Comparison of ENCODE assay signal across 9 cellular contexts in genomic region chr10:119250641-119251314, GRCh38. TPM values are rescaled to one million over a fixed set of nuclear protein-coding genes. Genes with fewer than 3 reads are reported as not detected.
DNase-seq lines count a peak whose midpoint lies in the region; ATAC-seq and TF ChIP-seq lines count a peak whose summit lies in the region.
"Had no signal": no experiment of that assay in that cellular context is flagged by ENCODE, and none has a peak within 500 bp of the region (broad histone marks: within the 10 kb centered on the region; RNA-seq: fewer than 3 reads in every experiment).

No MANE protein-coding gene starts in this region.

- intact Hi-C loops in left colon (cut with DNase I, micrococcal nuclease) = no loop called here

- H3K4me3 ChIP-seq in AG09309 (ENCODE audit: control insufficient read depth, low read depth, low read length) (no peak overlapping the region), coronary artery (peak overlapping the region; percentile 35), mucosa of rectum (ENCODE audit: low read length in 2 of 2) (no peak overlapping the region)

- H3K27me3 ChIP-seq in mucosa of rectum (ENCODE audit: control insufficient read depth in 2 of 2, insufficient read depth in 2 of 2, low read length in 2 of 2) = no peaks in the 10 kb centered on the region

- no peaks in the 10 kb centered on the region for H3K36me3 ChIP-seq in mucosa of rectum (ENCODE audit: control insufficient read depth in 2 of 2, insufficient read depth in 2 of 2, low read length in 2 of 2)

- H3K9ac ChIP-seq in mucosa of rectum (ENCODE audit: low read depth in 1 of 2, low read length in 2 of 2) = no peak overlapping the region

- ATAC-seq in HG02571 (IDR thresholded peaks at IDR 0.05; ENCODE audit: unreplicated experiment) (no peak), left colon (no peak)

- DNase-seq in AG09309 (ENCODE audit: low read depth) (peak; percentile 59), LHCN-M2 (ENCODE audit: low read depth) (peak; percentile 72), coronary artery (ENCODE audit: low spot score) (no peak), middle frontal gyrus (ENCODE audit: extremely low spot score, low spot score) (no peak), left colon (no peak), midbrain (lab: John Stamatoyannopoulos, UW) (no peak)
- DNase-seq: activated CD4-positive, alpha-beta T cell treated with anti-CD3 and anti-CD28 coated beads, Interleukin-2, amount 50 U/mL, for 48 hours had no signal

- TF ChIP-seq CTCF in AG09309 (IDR thresholded peaks at IDR 0.05; ENCODE audit: control insufficient read depth, insufficient read depth, low read depth, low read length, missing control alignments) = no peak
- TF ChIP-seq CTCF in coronary artery (IDR thresholded peaks at IDR 0.05) = no peak

- peak overlapping the region; percentile 88 to 96 for H3K27ac ChIP-seq in coronary artery
- peak overlapping the region; percentile 34 to 56 for H3K27ac ChIP-seq in mucosa of rectum (ENCODE audit: low read depth in 2 of 2, low read length in 2 of 2)

- no peaks in the 10 kb centered on the region for H3K9me3 ChIP-seq in mucosa of rectum (ENCODE audit: control insufficient read depth in 2 of 2, low read length in 2 of 2)

- peaks cover 12 to 17% of the 10 kb centered on the region in 2 donors for H3K4me1 ChIP-seq in mucosa of rectum (ENCODE audit: control insufficient read depth in 2 of 2, insufficient read depth in 2 of 2, low read length in 2 of 2)

RNA-seq across cellular contexts. Expression of gene GRK5, which starts 43.4 kb away (rescaled TPM):
- total RNA-seq in LHCN-M2 (2014; rRNA removed) (1.5 and 2.4 TPM in 2 replicates), left colon (10 to 100 TPM in 1 of 2 donors, 1 to 10 TPM in 1; 7.8 to 12.4 TPM)
- 2.0 TPM for polyA plus RNA-seq in LHCN-M2 (2012)

Comparison
In these comparisons a context has a peak if more than half of its experiments do, and no peak if none do; other contexts are left out.
1. DNase-seq: peak in AG09309 (single experiment) and LHCN-M2 (single experiment); none in coronary artery (single experiment), middle frontal gyrus (single experiment), left colon (0 of 2) and midbrain (single experiment).